In the genomic region with DNA sequence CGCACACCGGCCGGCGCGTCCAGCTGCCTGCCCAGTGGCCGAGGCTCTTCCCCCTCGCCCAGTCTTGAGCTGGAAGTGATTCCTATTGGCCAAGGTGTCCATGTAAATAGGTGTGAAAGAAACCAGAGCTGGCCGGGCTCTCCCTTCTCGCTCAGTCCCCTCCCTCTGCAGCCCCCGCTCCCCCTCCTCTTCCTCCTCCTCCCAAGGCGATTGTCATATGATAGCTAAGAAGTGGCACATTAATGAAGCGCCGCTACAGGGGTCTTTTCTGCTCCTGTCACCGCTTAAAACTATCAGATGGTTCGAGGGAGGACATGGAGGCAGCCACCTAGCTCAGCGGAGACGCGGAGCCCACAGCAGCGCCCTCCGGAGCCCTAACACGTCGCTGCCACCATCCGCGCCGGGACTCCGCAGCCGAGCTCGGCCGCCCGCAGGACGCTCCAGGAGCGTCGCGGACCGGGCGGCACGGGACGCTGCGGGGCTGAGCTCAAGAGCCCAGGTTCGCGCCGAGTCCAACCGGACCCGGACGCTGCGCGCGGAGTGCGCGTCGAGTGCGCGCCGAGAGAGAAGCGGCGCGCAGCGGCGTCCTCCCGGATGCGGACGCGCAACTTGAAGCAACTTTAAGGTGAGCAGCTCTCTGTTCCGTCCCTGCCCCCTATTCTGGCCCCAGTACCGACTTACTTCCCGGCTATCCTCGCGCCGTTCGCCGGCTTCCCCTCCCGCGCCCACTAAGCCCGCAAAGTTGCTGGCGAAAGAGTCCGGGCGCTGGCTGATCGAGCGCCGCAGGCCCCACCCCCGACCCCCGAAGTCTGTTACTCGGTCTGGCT, we compare ENCODE assay signal across 9 cellular contexts. TPM values are rescaled to one million over a fixed set of nuclear protein-coding genes. Genes with fewer than 3 reads are reported as not detected.
A peak's percentile ranks its signal among the peaks of the same experiment; 100 is the strongest.
DNase-seq lines count a peak whose midpoint lies in the region; TF ChIP-seq lines count a peak whose summit lies in the region.
"Had no signal": no experiment of that assay in that cellular context is flagged by ENCODE, and none has a peak within 500 bp of the region (broad histone marks: within the 10 kb centered on the region; RNA-seq: fewer than 3 reads in every experiment).

Gene FOXB1 (plus strand): TSS at position 293 of the 827 bp plus-strand sequence. CDS start 653 bp downstream, outside the sequence.

- H2AFZ ChIP-seq in mammary epithelial cell (ENCODE audit: low read depth, low read length), result peak within 1 kb of the TSS; percentile 64
- peak within 1 kb of the TSS; percentile 74 for H2AFZ ChIP-seq in neural progenitor cell (replicated peaks)

- H3K9ac ChIP-seq in mammary epithelial cell (ENCODE audit: insufficient read depth, low read length) (no peak within 1 kb of the TSS), neural progenitor cell (no peak within 1 kb of the TSS)

- H3K4me3 ChIP-seq in mammary epithelial cell (replicated peaks in 1 of 3; ENCODE audit: insufficient read depth in 1 of 3, low read depth in 2 of 3, low read length in 3 of 3), result peak within 1 kb of the TSS in 2 of 3 experiments; percentile 13 to 22
- peak within 1 kb of the TSS; percentile 69 for H3K4me3 ChIP-seq in neural progenitor cell

- BruUV-seq in mammary epithelial cell (replicated peaks; lab: Mats Ljungman, UMichigan), result no TSS peak

- peaks cover 82% of the 10 kb centered on the region for H3K27me3 ChIP-seq in mammary epithelial cell (ENCODE audit: insufficient read depth, low read length)
- peaks cover 82% of the 10 kb centered on the region for H3K27me3 ChIP-seq in neural progenitor cell

- peaks cover 65% of the 10 kb centered on the region for H3K4me1 Mint-ChIP-seq in neural progenitor cell

- H3K27ac ChIP-seq in mammary epithelial cell (ENCODE audit: insufficient read depth, low read depth, low read length), result no peak within 1 kb of the TSS
- H3K27ac ChIP-seq in neural progenitor cell, result no peak within 1 kb of the TSS

- H3K9me3 ChIP-seq in mammary epithelial cell (replicated peaks; ENCODE audit: insufficient read depth, low read length) (no peaks in the 10 kb centered on the region), neural progenitor cell (ENCODE audit: low read depth) (no peaks in the 10 kb centered on the region)

- 13% methylated on average over 36 of the region's 83 CpGs for WGBS in mammary epithelial cell (ENCODE audit: low coverage, missing lambda C conversion rate)

- no peaks in the 10 kb centered on the region for H3K36me3 Mint-ChIP-seq in neural progenitor cell

- H3K4me2 ChIP-seq in mammary epithelial cell (ENCODE audit: insufficient read depth, low read depth, low read length), result peak within 1 kb of the TSS; percentile 83
- peak within 1 kb of the TSS; percentile 97 for H3K4me2 ChIP-seq in neural progenitor cell

- CTCF ChIA-PET in mammary epithelial cell (lab: Charles Lee; ENCODE audit: low non-redundant PET), result interaction anchor here (0.6 kb wide), 1 partner anchor 128 kb away, joined by 3 read pairs; no protein-coding TSS in a partner anchor

- in situ Hi-C loops in Caki2 (cut with HindIII; ENCODE audit: low pct_unique_long_range_greater_than_20kb, low sequenced_read_pairs), result no loop called here
- in situ Hi-C loops in mammary epithelial cell (cut with MboI; ENCODE audit: low sequenced_read_pairs in 2 of 2), result no loop called here

- H3K9me3 Mint-ChIP-seq in neural progenitor cell, result no peaks in the 10 kb centered on the region

- intact Hi-C loops in mammary epithelial cell (cut with micrococcal nuclease), result no loop called here

- H3K36me3 ChIP-seq in mammary epithelial cell (ENCODE audit: insufficient read depth, low read length) (no peaks in the 10 kb centered on the region), neural progenitor cell (no peaks in the 10 kb centered on the region)

- no peak for TF ChIP-seq CTCF in mammary epithelial cell (conservative IDR thresholded peaks at IDR 0.05 in 1 of 2, IDR thresholded peaks at IDR 0.05 in 1 of 2; ENCODE audit: extremely low read depth in 1 of 2, insufficient read depth in 1 of 2, low read depth in 1 of 2, low read length in 2 of 2)
- peak; percentile 50 for TF ChIP-seq CTCF in neural progenitor cell (IDR thresholded peaks at IDR 0.05)

- DNase-seq in Caki2 (ENCODE audit: low read depth), result peak; percentile 49
- peak; percentile 81 for DNase-seq in NCI-H146 treated with DMSO at 0.1 percent for 48 hours (lab: John Stamatoyannopoulos, UW; ENCODE audit: unreplicated experiment)
- no peak for DNase-seq in mammary epithelial cell
- DNase-seq in neural progenitor cell (ENCODE audit: low spot score), result peak; percentile 95
- no peak for DNase-seq in H4 (ENCODE audit: low spot score)
- DNase-seq in NCI-H2029 (lab: John Stamatoyannopoulos, UW), result no peak
- no peak for DNase-seq in amniotic stem cell (lab: John Stamatoyannopoulos, UW)
- DNase-seq in UCSD-AML1 (lab: John Stamatoyannopoulos, UW; ENCODE audit: unreplicated experiment), result no peak

- H3K79me2 ChIP-seq in mammary epithelial cell (ENCODE audit: insufficient read depth, low read length) (no peaks in the 10 kb centered on the region), neural progenitor cell (ENCODE audit: low read depth) (peaks cover 76% of the 10 kb centered on the region)

- H3K4me1 ChIP-seq in mammary epithelial cell (ENCODE audit: insufficient read depth, low read length) (peaks cover 28% of the 10 kb centered on the region), neural progenitor cell (peaks cover 57% of the 10 kb centered on the region)

- H3K27me3 Mint-ChIP-seq in neural progenitor cell (ENCODE audit: insufficient read depth, low read depth), result peaks cover 26% of the 10 kb centered on the region

- dilution Hi-C loops in mammary epithelial cell (cut with HindIII; ENCODE audit: low sequenced_read_pairs), result no loop called here

- H4K20me1 ChIP-seq in mammary epithelial cell (ENCODE audit: insufficient read depth, low read length) (no peaks in the 10 kb centered on the region), neural progenitor cell (ENCODE audit: low read depth) (peaks cover 52% of the 10 kb centered on the region)

- peak within 1 kb of the TSS; percentile 29 for H3K27ac Mint-ChIP-seq in neural progenitor cell

- H3F3A ChIP-seq in neural progenitor cell (ENCODE audit: low read depth), result peaks cover 83% of the 10 kb centered on the region

- H3K4me3 Mint-ChIP-seq in neural progenitor cell, result peak within 1 kb of the TSS; percentile 94

RNA-seq across cellular contexts. Expression of gene FOXB1, which starts in this region (rescaled TPM):
- not detected in 2 replicates for total RNA-seq in Caki2 (2014; rRNA removed; shearing (Covaris generic); ENCODE audit: low replicate concordance)
- total RNA-seq in mammary epithelial cell (not detected), neural progenitor cell (ENCODE audit: low replicate concordance) (7.3 and 9.6 TPM in 2 replicates)
- not detected for polyA plus RNA-seq in mammary epithelial cell
- not detected for polyA minus RNA-seq in mammary epithelial cell
- not detected in 2 replicates for total RNA-seq in H4 (2014; rRNA removed; shearing (Covaris generic))
- total RNA-seq: liver had no signal
- polyA plus RNA-seq: liver had no signal

Comparison
In these comparisons a context has a peak if more than half of its experiments do, and no peak if none do; other contexts are left out.
1. Peak in DNase-seq in Caki2; RNA of the gene not detected or under 1 TPM.
2. DNase-seq: peak in NCI-H146 treated with DMSO at 0.1 percent for 48 hours (single experiment) and neural progenitor cell (single experiment); none in mammary epithelial cell (single experiment), H4 (single experiment), NCI-H2029 (single experiment), amniotic stem cell (single experiment) and UCSD-AML1 (single experiment).